In genomic region chr2:174965992-174966789, GRCh38 we compare ENCODE assay signal across 12 cellular contexts. TPM values are rescaled to one million over a fixed set of nuclear protein-coding genes. Genes with fewer than 3 reads are reported as not detected.
A peak's percentile ranks its signal among the peaks of the same experiment; 100 is the strongest.
DNase-seq lines count a peak whose midpoint lies in the region; ATAC-seq lines count a peak whose summit lies in the region.
"Had no signal": no experiment of that assay in that cellular context is flagged by ENCODE, and none has a peak within 500 bp of the region (broad histone marks: within the 10 kb centered on the region; RNA-seq: fewer than 3 reads in every experiment).

No MANE protein-coding gene starts in this region.

- H2AK5ac ChIP-seq in mesendoderm (ENCODE audit: low read length): no peak overlapping the region

- H3K4me2 ChIP-seq in mesendoderm (ENCODE audit: low read length): no peak overlapping the region

- no peak overlapping the region for H3K4ac ChIP-seq in mesendoderm (ENCODE audit: low read depth, low read length)

- DNase-seq in Caki2 (ENCODE audit: low read depth) (peak; percentile 24), M059J (ENCODE audit: low read depth) (peak; percentile 38), dermis blood vessel endothelial cell (peak; percentile 57), mesendoderm (peak; percentile 37), AML-193 (lab: John Stamatoyannopoulos, UW) (no peak)
- DNase-seq in activated effector memory CD4-positive, alpha-beta T cell treated with Interleukin-2 at 50 U/mL for 16 hours: no peak
- DNase-seq: gastrocnemius medialis, NCI-H2107, ovary, T-helper 9 cell had no signal

- peak overlapping the region; percentile 36 for H2BK15ac ChIP-seq in mesendoderm (replicated peaks; ENCODE audit: low read depth)

- H3K9ac ChIP-seq in mesendoderm (ENCODE audit: low read length): peak overlapping the region; percentile 18

- peaks cover 8% of the 10 kb centered on the region for H3K4me1 ChIP-seq in mesendoderm (ENCODE audit: control insufficient read depth, low read depth, low read length)

- no peaks in the 10 kb centered on the region for H3K36me3 ChIP-seq in mesendoderm (ENCODE audit: control insufficient read depth, insufficient read depth, low read length)
- H3K36me3 ChIP-seq: gastrocnemius medialis, ovary had no signal

- H4K5ac ChIP-seq in mesendoderm (ENCODE audit: low read length): no peak overlapping the region

- H3K4me3 ChIP-seq in mesendoderm (ENCODE audit: low read length): no peak overlapping the region
- H3K4me3 ChIP-seq: gastrocnemius medialis, ovary had no signal

- peak overlapping the region; percentile 80 for H3K18ac ChIP-seq in mesendoderm (ENCODE audit: low read length)

- no peak overlapping the region for H2BK5ac ChIP-seq in mesendoderm (ENCODE audit: low read length)

- no CpG with 5 or more reads among the region's 6 CpGs for WGBS in mesendoderm (ENCODE audit: extremely low coverage, insufficient coverage, low lambda C conversion rate)

- no peak overlapping the region for H3K23ac ChIP-seq in mesendoderm (ENCODE audit: low read length)

- peaks cover 2% of the 10 kb centered on the region for H3K79me1 ChIP-seq in mesendoderm (ENCODE audit: low read length)

- no peak overlapping the region for H4K8ac ChIP-seq in mesendoderm (ENCODE audit: low read depth, low read length)

- in situ Hi-C loops in Caki2 (cut with HindIII; ENCODE audit: low pct_unique_long_range_greater_than_20kb, low sequenced_read_pairs): no loop called here

- H3K27ac ChIP-seq in mesendoderm (ENCODE audit: low read depth, low read length): peak overlapping the region; percentile 73

- H3K27me3 ChIP-seq in mesendoderm (ENCODE audit: insufficient read depth, low read length, poor library complexity): no peaks in the 10 kb centered on the region
- H3K27me3 ChIP-seq: gastrocnemius medialis, ovary had no signal

- peak overlapping the region; percentile 76 for H3K56ac ChIP-seq in mesendoderm (ENCODE audit: low read length)

- no peak for ATAC-seq in GM18868 (IDR thresholded peaks at IDR 0.05; ENCODE audit: unreplicated experiment)
- ATAC-seq in GM21381 (IDR thresholded peaks at IDR 0.05; ENCODE audit: unreplicated experiment): no peak
- ATAC-seq: gastrocnemius medialis had no signal

- H2BK120ac ChIP-seq in mesendoderm (ENCODE audit: low read depth, low read length): no peak overlapping the region

- peaks cover 33% of the 10 kb centered on the region for H3K79me2 ChIP-seq in mesendoderm (ENCODE audit: control insufficient read depth, insufficient read depth, low read length)

RNA-seq across cellular contexts. Expression of gene CHN1, which starts 39.0 kb away (rescaled TPM):
- total RNA-seq in Caki2 (2014; rRNA removed; shearing (Covaris generic); ENCODE audit: low replicate concordance): 8.8 and 52.7 TPM in 2 replicates
- total RNA-seq in M059J (2014; rRNA removed; shearing (Covaris generic)): 11.0 and 12.7 TPM in 2 replicates
- 17.1 and 18.5 TPM in 2 replicates for total RNA-seq in dermis blood vessel endothelial cell
- 32.8 TPM for polyA plus RNA-seq in mesendoderm (2013, experiment 1 of 2)
- 32.0 TPM for polyA plus RNA-seq in mesendoderm (2013, experiment 2 of 2)

Comparison
In these comparisons a context has a peak if more than half of its experiments do, and no peak if none do; other contexts are left out.
1. DNase-seq: peak in Caki2 (single experiment), M059J (single experiment), dermis blood vessel endothelial cell (single experiment) and mesendoderm (single experiment); none in AML-193 (0 of 2) and activated effector memory CD4-positive, alpha-beta T cell treated with Interleukin-2 at 50 U/mL for 16 hours (single experiment).